Comparison of ENCODE assay signal across 8 cellular contexts in genomic region chr9:88387035-88387732, GRCh38. TPM values are rescaled to one million over a fixed set of nuclear protein-coding genes. Genes with fewer than 3 reads are reported as not detected.
DNase-seq lines count a peak whose midpoint lies in the region; ATAC-seq and TF ChIP-seq lines count a peak whose summit lies in the region.

No MANE protein-coding gene starts in this region.

- H3K4me1 ChIP-seq in GM23338 (ENCODE audit: insufficient read depth) (peaks cover 30% of the 10 kb centered on the region), SJCRH30 (peaks cover 6% of the 10 kb centered on the region)
- H3K4me1 ChIP-seq in effector memory CD4-positive, alpha-beta T cell (ENCODE audit: control insufficient read depth, insufficient read depth, low read length, poor library complexity, severe bottlenecking): peaks cover 9% of the 10 kb centered on the region

- no peaks in the 10 kb centered on the region for H3K9me2 ChIP-seq in GM23338 (ENCODE audit: insufficient read depth)

- H3K4me3 ChIP-seq in AG10803 (ENCODE audit: low read length) (peak overlapping the region; percentile 99), GM23338 (peak overlapping the region; percentile 90), SJCRH30 (peak overlapping the region; percentile 72)
- peak overlapping the region; percentile 62 for H3K4me3 ChIP-seq in effector memory CD4-positive, alpha-beta T cell (ENCODE audit: insufficient read depth, low read depth, low read length, poor library complexity, severe bottlenecking)

- H3K36me3 Mint-ChIP-seq in GM23338 (ENCODE audit: low read depth) (peaks cover 24% of the 10 kb centered on the region), memory B cell (no peaks in the 10 kb centered on the region)

- peak overlapping the region; percentile 89 for H3K4me2 ChIP-seq in GM23338

- H3K79me2 ChIP-seq in GM23338 (replicated peaks; ENCODE audit: insufficient read depth): peaks cover 62% of the 10 kb centered on the region

- H3K36me3 ChIP-seq in GM23338 (ENCODE audit: insufficient read depth): 0 out of 2 replicates have a peak, but pooled peaks cover 6% of the 10 kb centered on the region
- H3K36me3 ChIP-seq in SJCRH30: peaks cover 13% of the 10 kb centered on the region; the same call in 1 of the 2 replicates
- H3K36me3 ChIP-seq in effector memory CD4-positive, alpha-beta T cell (ENCODE audit: control insufficient read depth, insufficient read depth, low read length): no peaks in the 10 kb centered on the region

- H2AFZ ChIP-seq in GM23338: peak overlapping the region; percentile 33; the same call in 1 of the 2 replicates

- TF ChIP-seq CTCF in AG10803 (conservative IDR thresholded peaks at IDR 0.05; ENCODE audit: low read length) (no peak), GM23338 (conservative IDR thresholded peaks at IDR 0.05; ENCODE audit: low read depth in 2 of 2) (no peak)

- DNase-seq in AG10803 (ENCODE audit: low read depth) (peak; percentile 51), GM23338 (ENCODE audit: low spot score) (no peak), SJCRH30 (no peak), memory B cell (ENCODE audit: low spot score in 2 of 2) (peak in 1 of 2 donors; percentile 10), substantia nigra (lab: John Stamatoyannopoulos, UW) (peak in 13 of 49 donors; percentile 2 to 64 (median 29))
- no peak for DNase-seq in effector memory CD4-positive, alpha-beta T cell
- DNase-seq in effector CD4-positive, alpha-beta T cell: no peak

- no peaks in the 10 kb centered on the region for H3K9me3 ChIP-seq in SJCRH30 (replicated peaks)
- H3K9me3 ChIP-seq in effector memory CD4-positive, alpha-beta T cell (ENCODE audit: control insufficient read depth, low read length): no peaks in the 10 kb centered on the region

- peaks cover 7% of the 10 kb centered on the region for H3F3A ChIP-seq in GM23338 (replicated peaks; ENCODE audit: low read depth)

- H3K27me3 Mint-ChIP-seq in GM23338 (ENCODE audit: insufficient read depth, low read depth, poor library complexity) (peaks cover 22% of the 10 kb centered on the region), memory B cell (no peaks in the 10 kb centered on the region)

- H3K4me3 Mint-ChIP-seq in GM23338: peak overlapping the region; percentile 87
- peak overlapping the region; percentile 90 for H3K4me3 Mint-ChIP-seq in memory B cell

- H3K4me1 Mint-ChIP-seq in GM23338 (peaks cover 30% of the 10 kb centered on the region), memory B cell (peaks cover 12% of the 10 kb centered on the region)

- H4K20me1 ChIP-seq in GM23338 (replicated peaks; ENCODE audit: insufficient read depth): peaks cover 23% of the 10 kb centered on the region; the same call in 1 of the 2 replicates

- H3K27me3 ChIP-seq in GM23338 (ENCODE audit: insufficient read depth): no peaks in the 10 kb centered on the region
- no peaks in the 10 kb centered on the region for H3K27me3 ChIP-seq in SJCRH30
- no peaks in the 10 kb centered on the region for H3K27me3 ChIP-seq in effector memory CD4-positive, alpha-beta T cell (replicated peaks; ENCODE audit: control insufficient read depth, insufficient read depth, low read length, poor library complexity, severe bottlenecking)

- H3K9me3 Mint-ChIP-seq in GM23338: peaks cover 6% of the 10 kb centered on the region; the same call in 1 of the 3 replicates
- H3K9me3 Mint-ChIP-seq in memory B cell: no peaks in the 10 kb centered on the region

- no peak for TF ChIP-seq POLR2A in GM18505 (IDR thresholded peaks at IDR 0.05; ENCODE audit: borderline replicate concordance, extremely low read depth, insufficient read depth, insufficient read length)

- H3K27ac Mint-ChIP-seq in GM23338 (peak overlapping the region; percentile 94), memory B cell (peak overlapping the region; percentile 92)

- ATAC-seq in GM23338 (peak; percentile 14), memory B cell (ENCODE audit: low read depth) (no peak), GM18505 (IDR thresholded peaks at IDR 0.05; ENCODE audit: unreplicated experiment) (no peak)

- H3K27ac ChIP-seq in GM23338 (ENCODE audit: low read depth): peak overlapping the region; percentile 95
- no peak overlapping the region for H3K27ac ChIP-seq in SJCRH30
- peak overlapping the region; percentile 64 for H3K27ac ChIP-seq in effector memory CD4-positive, alpha-beta T cell (ENCODE audit: insufficient read depth, low read length, poor library complexity, severe bottlenecking)
- H3K27ac ChIP-seq in substantia nigra (ENCODE audit: low read depth, low read length, poor library complexity, severe bottlenecking): peak overlapping the region; percentile 93

TF ChIP-seq in GM23338, 12 proteins besides CTCF, POLR2A, EP300 and RAD21:
- TF ChIP-seq ZNF331 (CRISPR knock-in tag; IDR thresholded peaks at IDR 0.05; ENCODE audit: low read depth): no peak
- TF ChIP-seq, protein P1, sequence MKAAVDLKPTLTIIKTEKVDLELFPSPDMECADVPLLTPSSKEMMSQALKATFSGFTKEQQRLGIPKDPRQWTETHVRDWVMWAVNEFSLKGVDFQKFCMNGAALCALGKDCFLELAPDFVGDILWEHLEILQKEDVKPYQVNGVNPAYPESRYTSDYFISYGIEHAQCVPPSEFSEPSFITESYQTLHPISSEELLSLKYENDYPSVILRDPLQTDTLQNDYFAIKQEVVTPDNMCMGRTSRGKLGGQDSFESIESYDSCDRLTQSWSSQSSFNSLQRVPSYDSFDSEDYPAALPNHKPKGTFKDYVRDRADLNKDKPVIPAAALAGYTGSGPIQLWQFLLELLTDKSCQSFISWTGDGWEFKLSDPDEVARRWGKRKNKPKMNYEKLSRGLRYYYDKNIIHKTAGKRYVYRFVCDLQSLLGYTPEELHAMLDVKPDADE (IDR thresholded peaks at IDR 0.05): peak; percentile 24; the same call in 1 of the 2 replicates

RNA-seq across cellular contexts. Expression of gene SPIN1, which starts 1.1 kb away (rescaled TPM):
- 144 and 158 TPM in 2 replicates for total RNA-seq in GM23338 (2014; rRNA removed; shearing (Covaris generic))
- 48.6 and 49.0 TPM in 2 replicates for polyA plus RNA-seq in GM23338 (2016; fragmentation: Nextera tagmentation; extraction: Ambion mirVana)
- total RNA-seq in SJCRH30 (2014; rRNA removed; shearing (Covaris generic)): 79.9 and 82.5 TPM in 2 replicates
